In the genomic region with DNA sequence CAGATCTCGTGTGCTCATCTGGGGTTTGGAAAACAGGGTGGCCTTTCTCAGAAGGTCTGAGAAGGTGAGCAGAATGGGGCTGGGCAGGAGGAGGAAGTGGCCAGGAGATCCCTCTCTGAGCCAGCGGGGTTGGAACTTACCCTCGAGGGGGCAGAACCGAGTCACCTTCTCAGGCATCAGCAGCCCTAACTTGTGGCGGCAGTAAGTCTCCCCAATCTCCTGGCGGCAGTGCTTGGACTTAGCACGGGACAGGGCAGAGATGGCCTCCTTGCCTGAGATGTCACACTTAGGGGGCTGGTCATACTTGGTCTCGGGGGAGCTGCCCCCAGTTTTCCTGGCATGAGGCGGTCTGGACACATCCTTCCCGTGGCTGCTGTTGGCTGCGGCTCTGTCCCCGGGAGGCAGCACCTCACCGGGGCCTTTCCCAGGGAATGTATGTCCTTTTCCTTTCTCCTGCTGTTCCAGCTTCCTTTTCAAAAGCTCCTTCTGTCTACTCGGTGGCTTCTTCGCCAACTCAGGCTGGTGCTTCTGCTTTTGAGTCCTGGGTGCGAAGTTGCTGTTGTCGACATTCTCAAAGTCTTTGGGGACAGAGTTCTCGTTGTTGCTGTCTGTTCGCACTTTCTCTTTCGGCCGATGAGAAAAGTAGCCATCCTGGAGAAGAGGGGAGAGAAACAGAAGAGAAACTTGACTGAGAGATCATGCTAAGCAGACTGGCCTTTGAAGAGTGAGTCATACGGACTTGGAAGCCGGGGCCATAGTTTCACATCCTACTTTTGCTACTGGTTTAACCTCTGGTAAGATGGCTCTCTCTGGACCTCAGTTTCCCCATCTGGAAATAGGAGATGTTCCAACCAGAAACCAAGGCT, we compare ENCODE assay signal across 2 cellular contexts.
TF ChIP-seq lines count a peak whose summit lies in the region.

No MANE protein-coding gene starts in this region.

TF ChIP-seq in GM23338, 12 proteins besides CTCF, POLR2A, EP300 and RAD21 (continued from another document):
- TF ChIP-seq REST (IDR thresholded peaks at IDR 0.05; ENCODE audit: unreplicated experiment) (no peak), ETS1 (IDR thresholded peaks at IDR 0.05) (no peak), ZNF462 (CRISPR knock-in tag; IDR thresholded peaks at IDR 0.05) (no peak), ZNF114 (CRISPR knock-in tag; IDR thresholded peaks at IDR 0.05) (no peak), POLR2AphosphoS5 (IDR thresholded peaks at IDR 0.05; ENCODE audit: low read depth) (no peak), EZH2phosphoT487 (IDR thresholded peaks at IDR 0.05; ENCODE audit: unreplicated experiment) (no peak)

TF ChIP-seq in SK-N-SH, 30 proteins besides CTCF, POLR2A, EP300 and RAD21 (continued from another document):
- TF ChIP-seq RXRA (IDR thresholded peaks at IDR 0.05; ENCODE audit: borderline replicate concordance, low read depth) (no peak), ZBTB33 (IDR thresholded peaks at IDR 0.05; ENCODE audit: borderline replicate concordance, low read depth) (no peak), NFIC (IDR thresholded peaks at IDR 0.05; ENCODE audit: borderline replicate concordance) (no peak), MEF2A (IDR thresholded peaks at IDR 0.05; ENCODE audit: borderline replicate concordance, low read depth) (no peak), YY1 (IDR thresholded peaks at IDR 0.05; ENCODE audit: low read depth) (no peak), GATA2 (CRISPR knock-in tag; IDR thresholded peaks at IDR 0.05) (no peak), MXI1 (IDR thresholded peaks at IDR 0.05; ENCODE audit: low read depth, low read length) (no peak), EZH2phosphoT487 (IDR thresholded peaks at IDR 0.05; ENCODE audit: borderline replicate concordance, low read depth) (no peak), ELF1 (IDR thresholded peaks at IDR 0.05) (no peak)
- TF ChIP-seq, protein P1, sequence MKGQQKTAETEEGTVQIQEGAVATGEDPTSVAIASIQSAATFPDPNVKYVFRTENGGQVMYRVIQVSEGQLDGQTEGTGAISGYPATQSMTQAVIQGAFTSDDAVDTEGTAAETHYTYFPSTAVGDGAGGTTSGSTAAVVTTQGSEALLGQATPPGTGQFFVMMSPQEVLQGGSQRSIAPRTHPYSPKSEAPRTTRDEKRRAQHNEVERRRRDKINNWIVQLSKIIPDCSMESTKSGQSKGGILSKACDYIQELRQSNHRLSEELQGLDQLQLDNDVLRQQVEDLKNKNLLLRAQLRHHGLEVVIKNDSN (IDR thresholded peaks at IDR 0.05; ENCODE audit: borderline replicate concordance, low read depth): no peak
- TF ChIP-seq, protein P2, sequence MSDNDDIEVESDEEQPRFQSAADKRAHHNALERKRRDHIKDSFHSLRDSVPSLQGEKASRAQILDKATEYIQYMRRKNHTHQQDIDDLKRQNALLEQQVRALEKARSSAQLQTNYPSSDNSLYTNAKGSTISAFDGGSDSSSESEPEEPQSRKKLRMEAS (IDR thresholded peaks at IDR 0.05; ENCODE audit: low read depth): no peak
